9 cellular contexts compared by ENCODE assay signal in the genomic region with DNA sequence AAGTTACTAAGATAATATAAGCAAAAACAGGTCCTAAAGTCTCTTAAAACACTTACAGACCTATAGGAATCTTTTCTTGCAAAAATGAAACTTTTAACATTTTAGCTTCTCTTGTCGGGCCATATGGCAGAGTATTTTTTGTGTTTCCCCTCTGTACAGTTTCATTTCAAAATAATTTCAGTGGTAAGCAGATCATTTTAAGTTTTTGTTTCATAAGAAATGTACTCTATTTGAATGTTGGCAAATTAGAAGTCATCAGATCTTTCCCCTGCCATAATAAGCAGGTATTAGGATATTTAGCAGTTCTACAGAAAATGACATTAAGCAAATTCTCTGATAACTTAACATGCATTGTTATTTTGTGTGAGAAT. TPM values are rescaled to one million over a fixed set of nuclear protein-coding genes. Genes with fewer than 3 reads are reported as not detected.
DNase-seq lines count a peak whose midpoint lies in the region; ATAC-seq and TF ChIP-seq lines count a peak whose summit lies in the region.
"Had no signal": no experiment of that assay in that cellular context is flagged by ENCODE, and none has a peak within 500 bp of the region (broad histone marks: within the 10 kb centered on the region; RNA-seq: fewer than 3 reads in every experiment).

No MANE protein-coding gene starts in this region.

- H3K4me2 ChIP-seq in PC-3 (ENCODE audit: low read length), result peak overlapping the region; percentile 79

- H3F3A ChIP-seq in PC-3 (ENCODE audit: low read length, unreplicated experiment), result no peaks in the 10 kb centered on the region

- no peaks in the 10 kb centered on the region for H4K20me1 ChIP-seq in PC-3 (ENCODE audit: low read length)

- intact Hi-C loops in PC-3 (cut with micrococcal nuclease), result loop anchor here (1.0 kb wide), 1 partner anchor 38 kb away; a partner anchor contains a TSS

- H3K9me3 ChIP-seq in PC-3 (ENCODE audit: low read length) (no peaks in the 10 kb centered on the region), mucosa of rectum (ENCODE audit: control insufficient read depth in 2 of 2, low read length in 2 of 2) (no peaks in the 10 kb centered on the region)

- POLR2A ChIA-PET in PC-3 (lab: Charles Lee; ENCODE audit: unreplicated experiment), result interaction anchor here (0.7 kb wide), 1 partner anchor 7 kb away, joined by 4 read pairs; no protein-coding TSS in a partner anchor

- peak overlapping the region; percentile 48 for H3K9ac ChIP-seq in PC-3 (ENCODE audit: low read length)
- H3K9ac ChIP-seq in mucosa of rectum (ENCODE audit: low read depth in 1 of 2, low read length in 2 of 2), result no peak overlapping the region

- H3K4me3 ChIP-seq in PC-3 (ENCODE audit: low read length), result peak overlapping the region; percentile 44; the same call in 1 of the 2 replicates
- H3K4me3 ChIP-seq in mucosa of rectum (ENCODE audit: low read length in 2 of 2), result no peak overlapping the region

- BruUV-seq in PC-3 (replicated peaks; lab: Mats Ljungman, UMichigan), result no TSS peak

- no peak for TF ChIP-seq CTCF in PC-3 (conservative IDR thresholded peaks at IDR 0.05; ENCODE audit: low read depth, low read length)

- CTCF ChIA-PET in PC-3 (lab: Charles Lee), result no interaction called here

- H3K4me1 ChIP-seq in PC-3 (ENCODE audit: insufficient read depth, low read length) (peaks cover 40% of the 10 kb centered on the region), mucosa of rectum (ENCODE audit: control insufficient read depth in 2 of 2, insufficient read depth in 2 of 2, low read length in 2 of 2) (no peaks in the 10 kb centered on the region)

- DNase-seq in PC-3, result no peak
- DNase-seq in stimulated activated CD4-positive, alpha-beta T cell treated with anti-CD3 and anti-CD28 coated beads, Interleukin-4, amount 100 ng/mL, for 4 hours, result no peak
- DNase-seq in KBM-7, result no peak
- no peak for DNase-seq in Ammon's horn (ENCODE audit: low spot score)
- no peak for DNase-seq in stimulated activated CD4-positive, alpha-beta T cell treated with anti-CD3 and anti-CD28 coated beads, Interleukin-2, amount 100 ng/mL, for 48 hours

- no peaks in the 10 kb centered on the region for H3K79me2 ChIP-seq in PC-3 (ENCODE audit: low read length)

- ATAC-seq in GM18502 (IDR thresholded peaks at IDR 0.05; ENCODE audit: poor library complexity, unreplicated experiment) (peak; percentile 40), GM21717 (IDR thresholded peaks at IDR 0.05; ENCODE audit: unreplicated experiment) (peak; percentile 31), PC-3 (no peak)

- no peaks in the 10 kb centered on the region for H3K9me2 ChIP-seq in PC-3 (replicated peaks; ENCODE audit: low read length)

- in situ Hi-C loops in KBM-7 (cut with MboI; ENCODE audit: low pct_unique_long_range_greater_than_20kb, low sequenced_read_pairs), result no loop called here

- peak overlapping the region; percentile 79 for H3K27ac ChIP-seq in PC-3 (ENCODE audit: low read length)
- H3K27ac ChIP-seq in mucosa of rectum (ENCODE audit: low read depth in 2 of 2, low read length in 2 of 2), result peak overlapping the region; percentile 33 to 56
- H3K27ac ChIP-seq: epithelial cell of prostate had no signal

- H3K36me3 ChIP-seq in PC-3 (ENCODE audit: low read depth, low read length) (no peaks in the 10 kb centered on the region), mucosa of rectum (ENCODE audit: control insufficient read depth in 2 of 2, insufficient read depth in 2 of 2, low read length in 2 of 2) (no peaks in the 10 kb centered on the region)

- H2AFZ ChIP-seq in PC-3 (ENCODE audit: low read length), result peak overlapping the region; percentile 53

- H3K27me3 ChIP-seq in PC-3 (ENCODE audit: low read length) (no peaks in the 10 kb centered on the region), mucosa of rectum (ENCODE audit: control insufficient read depth in 2 of 2, insufficient read depth in 2 of 2, low read length in 2 of 2) (no peaks in the 10 kb centered on the region)

RNA-seq across cellular contexts. Expression of a gene that starts 37.9 kb away (rescaled TPM):
- 1.5 and 1.9 TPM in 2 replicates for total RNA-seq in PC-3 (2014; rRNA removed)
